In genomic region chr1:192580351-192580962, GRCh38 we compare ENCODE assay signal across 8 cellular contexts. TPM values are rescaled to one million over a fixed set of nuclear protein-coding genes. Genes with fewer than 3 reads are reported as not detected.
DNase-seq lines count a peak whose midpoint lies in the region; ATAC-seq and TF ChIP-seq lines count a peak whose summit lies in the region.

No MANE protein-coding gene starts in this region.

- peak in 1 of 4 donors; percentile 51 for TF ChIP-seq POLR2A in upper lobe of left lung (IDR thresholded peaks at IDR 0.05)

- ATAC-seq in GM21576 (IDR thresholded peaks at IDR 0.05; ENCODE audit: unreplicated experiment), result peak; percentile 45
- ATAC-seq in activated naive CD8-positive, alpha-beta T cell treated with anti-CD3 and anti-CD28 coated beads, Interleukin-2, amount 50 U/mL, for 24 hours, result peak; percentile 66
- ATAC-seq in upper lobe of left lung (ENCODE audit: low FRiP score in 2 of 2), result peak; percentile 69 to 87

- H3K9me3 Mint-ChIP-seq in activated CD4-positive, alpha-beta T cell treated with anti-CD3 and anti-CD28 coated beads, Interleukin-2, amount 10 ng/mL, durations not matched to agents 7 days and 5 days, result no peaks in the 10 kb centered on the region
- H3K9me3 Mint-ChIP-seq in activated naive CD8-positive, alpha-beta T cell treated with anti-CD3 and anti-CD28 coated beads, Interleukin-2, amount 50 U/mL, for 24 hours, result no peaks in the 10 kb centered on the region

- H3K9me3 ChIP-seq in upper lobe of left lung, result no peaks in the 10 kb centered on the region

- H3K27me3 Mint-ChIP-seq in activated CD4-positive, alpha-beta T cell treated with anti-CD3 and anti-CD28 coated beads, Interleukin-2, amount 10 ng/mL, durations not matched to agents 7 days and 5 days, result peaks cover 2% of the 10 kb centered on the region
- H3K27me3 Mint-ChIP-seq in activated naive CD8-positive, alpha-beta T cell treated with anti-CD3 and anti-CD28 coated beads, Interleukin-2, amount 50 U/mL, for 24 hours, result peaks cover 4% of the 10 kb centered on the region

- H3K27ac Mint-ChIP-seq in activated CD4-positive, alpha-beta T cell treated with anti-CD3 and anti-CD28 coated beads, Interleukin-2, amount 10 ng/mL, durations not matched to agents 7 days and 5 days, result no peak overlapping the region
- no peak overlapping the region for H3K27ac Mint-ChIP-seq in activated naive CD8-positive, alpha-beta T cell treated with anti-CD3 and anti-CD28 coated beads, Interleukin-2, amount 50 U/mL, for 24 hours

- TF ChIP-seq EP300 in upper lobe of left lung (IDR thresholded peaks at IDR 0.05), result no peak

- no peaks in the 10 kb centered on the region for H3K36me3 ChIP-seq in upper lobe of left lung

- H3K4me1 ChIP-seq in upper lobe of left lung, result no peaks in the 10 kb centered on the region

- CTCF ChIA-PET in activated CD4-positive, alpha-beta T cell treated with anti-CD3 and anti-CD28 coated beads, Interleukin-2, amount 10 ng/mL, durations not matched to agents 7 days and 5 days (lab: Charles Lee), result no interaction called here

- 84 to 93% methylated on average over 3 of the region's 3 CpGs for WGBS in upper lobe of left lung, 2 donors

- peak; percentile 40 for DNase-seq in activated CD4-positive, alpha-beta T cell treated with anti-CD3 and anti-CD28 coated beads, Interleukin-2, amount 10 ng/mL, durations not matched to agents 7 days and 5 days
- no peak for DNase-seq in activated CD4-positive, alpha-beta T cell treated with anti-CD3 and anti-CD28 coated beads, Interleukin-2, amount 50 U/mL, for 4 hours
- DNase-seq in LNCaP clone FGC (ENCODE audit: low read depth), result peak; percentile 32
- DNase-seq in activated naive CD8-positive, alpha-beta T cell treated with anti-CD3 and anti-CD28 coated beads, Interleukin-2, amount 50 U/mL, for 24 hours, result no peak
- peak; percentile 34 for DNase-seq in iPS-NIHi7 (ENCODE audit: extremely low spot score)
- DNase-seq in upper lobe of left lung, result no peak
- no peak for DNase-seq in NCI-H187 (lab: John Stamatoyannopoulos, UW)

- H3K4me1 Mint-ChIP-seq in activated CD4-positive, alpha-beta T cell treated with anti-CD3 and anti-CD28 coated beads, Interleukin-2, amount 10 ng/mL, durations not matched to agents 7 days and 5 days, result peaks cover 48% of the 10 kb centered on the region
- peaks cover 39% of the 10 kb centered on the region for H3K4me1 Mint-ChIP-seq in activated naive CD8-positive, alpha-beta T cell treated with anti-CD3 and anti-CD28 coated beads, Interleukin-2, amount 50 U/mL, for 24 hours

- H3K27me3 ChIP-seq in upper lobe of left lung, result no peaks in the 10 kb centered on the region

- H3K4me3 Mint-ChIP-seq in activated CD4-positive, alpha-beta T cell treated with anti-CD3 and anti-CD28 coated beads, Interleukin-2, amount 10 ng/mL, durations not matched to agents 7 days and 5 days, result peak overlapping the region; percentile 40
- peak overlapping the region; percentile 18 for H3K4me3 Mint-ChIP-seq in activated naive CD8-positive, alpha-beta T cell treated with anti-CD3 and anti-CD28 coated beads, Interleukin-2, amount 50 U/mL, for 24 hours

- POLR2A ChIA-PET in activated CD4-positive, alpha-beta T cell treated with anti-CD3 and anti-CD28 coated beads, Interleukin-2, amount 10 ng/mL, durations not matched to agents 7 days and 5 days (lab: Charles Lee), result no interaction called here

- H3K27ac ChIP-seq in upper lobe of left lung, result no peak overlapping the region

- H3K4me3 ChIP-seq in LNCaP clone FGC (ENCODE audit: low read depth, low read length) (no peak overlapping the region), upper lobe of left lung (peak overlapping the region in 1 of 4 donors; percentile 32)

- peaks cover 29% of the 10 kb centered on the region for H3K36me3 Mint-ChIP-seq in activated CD4-positive, alpha-beta T cell treated with anti-CD3 and anti-CD28 coated beads, Interleukin-2, amount 10 ng/mL, durations not matched to agents 7 days and 5 days (ENCODE audit: low read depth)
- peaks cover 14% of the 10 kb centered on the region for H3K36me3 Mint-ChIP-seq in activated naive CD8-positive, alpha-beta T cell treated with anti-CD3 and anti-CD28 coated beads, Interleukin-2, amount 50 U/mL, for 24 hours (ENCODE audit: low read depth)

- TF ChIP-seq CTCF in LNCaP clone FGC (IDR thresholded peaks at IDR 0.05; ENCODE audit: control insufficient read depth, extremely low read depth, insufficient read depth) (peak; percentile 74), upper lobe of left lung (IDR thresholded peaks at IDR 0.05) (peak in 2 of 6 experiments; percentile 25 to 34)

RNA-seq across cellular contexts. Expression of gene RGS1, which starts 4.9 kb away (rescaled TPM):
- 10 to 100 TPM; 14.2 to 14.8 TPM for total RNA-seq in activated CD4-positive, alpha-beta T cell treated with anti-CD3 and anti-CD28 coated beads, Interleukin-2, amount 10 ng/mL, durations not matched to agents 7 days and 5 days
- total RNA-seq in upper lobe of left lung, result 10 to 100 TPM; 30.1 to 96.0 (median 48.5) TPM

RNA-seq across cellular contexts. Expression of gene RGS13, which starts 55.5 kb away (rescaled TPM):
- not detected for total RNA-seq in activated CD4-positive, alpha-beta T cell treated with anti-CD3 and anti-CD28 coated beads, Interleukin-2, amount 10 ng/mL, durations not matched to agents 7 days and 5 days
- total RNA-seq in upper lobe of left lung, result 1 to 10 TPM in 3 of 6 donors, under 1 TPM in 2, not detected in 1; 0.20 to 4.9 (median 2.1) TPM

Comparison
In these comparisons a context has a peak if more than half of its experiments do, and no peak if none do; other contexts are left out.
1. DNase-seq: peak in activated CD4-positive, alpha-beta T cell treated with anti-CD3 and anti-CD28 coated beads, Interleukin-2, amount 10 ng/mL, durations not matched to agents 7 days and 5 days (single experiment), LNCaP clone FGC (single experiment) and iPS-NIHi7 (single experiment); none in activated CD4-positive, alpha-beta T cell treated with anti-CD3 and anti-CD28 coated beads, Interleukin-2, amount 50 U/mL, for 4 hours (0 of 2), activated naive CD8-positive, alpha-beta T cell treated with anti-CD3 and anti-CD28 coated beads, Interleukin-2, amount 50 U/mL, for 24 hours (single experiment), upper lobe of left lung (0 of 2) and NCI-H187 (0 of 2).
2. Peak in every context shown above with its lines, with median percentiles within 50 percentile points of each other: ATAC-seq.